8 cellular contexts compared by ENCODE assay signal in genomic region chr3:50347187-50347813, GRCh38. TPM values are rescaled to one million over a fixed set of nuclear protein-coding genes. Genes with fewer than 3 reads are reported as not detected.
DNase-seq lines count a peak whose midpoint lies in the region; ATAC-seq and TF ChIP-seq lines count a peak whose summit lies in the region.

No MANE protein-coding gene starts in this region.

- no peak overlapping the region for H3K4me3 ChIP-seq in MM.1S (ENCODE audit: low read length)
- H3K4me3 ChIP-seq in adrenal gland = no peak overlapping the region
- H3K4me3 ChIP-seq in hepatocyte = no peak overlapping the region

- H3K27me3 ChIP-seq in MM.1S (replicated peaks; ENCODE audit: insufficient read depth, low read length) (no peaks in the 10 kb centered on the region), adrenal gland (no peaks in the 10 kb centered on the region), hepatocyte (no peaks in the 10 kb centered on the region)

- no peaks in the 10 kb centered on the region for H3K9me3 ChIP-seq in MM.1S (replicated peaks; ENCODE audit: insufficient read depth, low read length)
- H3K9me3 ChIP-seq in adrenal gland (replicated peaks in 1 of 3) = no peaks in the 10 kb centered on the region
- H3K9me3 ChIP-seq in hepatocyte (ENCODE audit: low read depth) = no peaks in the 10 kb centered on the region

- peak; percentile 55 for TF ChIP-seq CTCF in MM.1S (IDR thresholded peaks at IDR 0.05; ENCODE audit: low read length)
- TF ChIP-seq CTCF in adrenal gland (IDR thresholded peaks at IDR 0.05) = peak; percentile 33 to 67 (median 60)
- TF ChIP-seq CTCF in hepatocyte (IDR thresholded peaks at IDR 0.05; ENCODE audit: poor library complexity) = peak; percentile 64

- H2AFZ ChIP-seq in MM.1S (ENCODE audit: low read length) (no peak overlapping the region), hepatocyte (no peak overlapping the region)

- 5 to 28% (median 16%) methylated on average over 10 to 14 of the region's 14 CpGs for WGBS in adrenal gland, 4 donors
- 29% methylated on average over 14 of the region's 14 CpGs for WGBS in hepatocyte (ENCODE audit: low lambda C conversion rate, missing lambda C conversion rate)

- no peak for TF ChIP-seq POLR2A in adrenal gland (IDR thresholded peaks at IDR 0.05)

- H3K27ac ChIP-seq in MM.1S (ENCODE audit: low read length) (no peak overlapping the region), adrenal gland (peak overlapping the region in 2 of 5 donors; percentile 13 to 27), hepatocyte (peak overlapping the region; percentile 20)

- H3K4me2 ChIP-seq in MM.1S (ENCODE audit: low read depth, low read length) (no peak overlapping the region), hepatocyte (no peak overlapping the region)

- DNase-seq in ELF-1 (ENCODE audit: low read depth, low spot score) = peak; percentile 66
- DNase-seq in MM.1S = peak; percentile 78
- peak; percentile 48 to 82 (median 64) for DNase-seq in T-helper 2 cell
- peak; percentile 69 to 90 (median 81) for DNase-seq in adrenal gland
- DNase-seq in hepatocyte (ENCODE audit: low spot score) = peak; percentile 85
- peak; percentile 81 for DNase-seq in stimulated activated CD4-positive, alpha-beta T cell treated with anti-CD3 and anti-CD28 coated beads, Interleukin-15, amount 100 ng/mL, for 24 hours

- no peak overlapping the region for H3K9ac ChIP-seq in MM.1S (ENCODE audit: low read length)

- ATAC-seq in HG03135 (IDR thresholded peaks at IDR 0.05; ENCODE audit: unreplicated experiment) (no peak), HG03097 (IDR thresholded peaks at IDR 0.05; ENCODE audit: low FRiP score, unreplicated experiment) (no peak)

- 0 out of 2 replicates have a peak, but pooled peaks cover 2% of the 10 kb centered on the region for H3F3A ChIP-seq in MM.1S (ENCODE audit: insufficient read depth, low read length)

- H3K36me3 ChIP-seq in MM.1S (replicated peaks; ENCODE audit: insufficient read depth, low read length) = no peaks in the 10 kb centered on the region
- peaks cover 0 to 16% of the 10 kb centered on the region in 2 donors for H3K36me3 ChIP-seq in adrenal gland (replicated peaks in 1 of 2)
- H3K36me3 ChIP-seq in hepatocyte (replicated peaks; ENCODE audit: insufficient read depth, low read depth) = no peaks in the 10 kb centered on the region

- H3K4me1 ChIP-seq in MM.1S (ENCODE audit: low read length) (peaks cover 23% of the 10 kb centered on the region; the same call in 1 of the 2 replicates), adrenal gland (replicated peaks in 1 of 2) (peaks cover 26 to 34% of the 10 kb centered on the region in 2 donors), hepatocyte (ENCODE audit: insufficient read depth) (peaks cover 25% of the 10 kb centered on the region)

- no peaks in the 10 kb centered on the region for H4K20me1 ChIP-seq in MM.1S (ENCODE audit: insufficient read depth, low read length)
- no peaks in the 10 kb centered on the region for H4K20me1 ChIP-seq in hepatocyte (ENCODE audit: insufficient read depth, poor library complexity, severe bottlenecking)

- no peaks in the 10 kb centered on the region for H3K9me2 ChIP-seq in MM.1S (replicated peaks; ENCODE audit: insufficient read depth, low read length)
- H3K9me2 ChIP-seq in hepatocyte (replicated peaks; ENCODE audit: insufficient read depth) = no peaks in the 10 kb centered on the region

- H3K79me2 ChIP-seq in MM.1S (ENCODE audit: low read length) (peaks cover 30% of the 10 kb centered on the region), hepatocyte (peaks cover 20% of the 10 kb centered on the region)

- intact Hi-C loops in adrenal gland (cut with DNase I) = loop anchor here (2.0 to 5.0 kb wide), 2 partner anchors 192 to 195 kb away; no protein-coding TSS in a partner anchor

RNA-seq across cellular contexts. Expression of gene ZMYND10, which starts 1.8 kb away (rescaled TPM):
- total RNA-seq in adrenal gland (under 1 TPM in 5 of 8 donors, not detected in 3; 0.11 to 0.57 (median 0.34) TPM), hepatocyte (0.20 and 0.44 TPM in 2 replicates)
- polyA plus RNA-seq in adrenal gland (1 to 10 TPM in 2 of 3 donors, not detected in 1; 1.2 to 1.9 TPM), hepatocyte (0.18 and 0.77 TPM in 2 replicates)

RNA-seq across cellular contexts. Expression of gene NPRL2, which starts 3.3 kb away (rescaled TPM):
- total RNA-seq in adrenal gland (10 to 100 TPM; 16.9 to 33.3 (median 22.6) TPM), hepatocyte (22.3 and 23.5 TPM in 2 replicates)
- polyA plus RNA-seq in adrenal gland (10 to 100 TPM; 27.5 to 57.9 (median 45.3) TPM), hepatocyte (27.0 and 34.6 TPM in 2 replicates)

RNA-seq across cellular contexts. Expression of gene CYB561D2, which starts 3.4 kb away (rescaled TPM):
- total RNA-seq in adrenal gland (10 to 100 TPM; 14.0 to 39.9 (median 28.3) TPM), hepatocyte (31.0 and 37.3 TPM in 2 replicates)
- polyA plus RNA-seq in adrenal gland (10 to 100 TPM; 13.7 to 26.9 (median 16.8) TPM), hepatocyte (40.5 and 46.9 TPM in 2 replicates)

RNA-seq across cellular contexts. Expression of gene RASSF1, which starts 6.7 kb away (rescaled TPM):
- total RNA-seq in adrenal gland = 10 to 100 TPM; 12.4 to 27.4 (median 14.7) TPM
- 10 to 100 TPM in 2 of 3 donors, 1 to 10 TPM in 1; 9.6 to 26.4 (median 23.5) TPM for polyA plus RNA-seq in adrenal gland
- total RNA-seq in hepatocyte = 11.3 and 13.4 TPM in 2 replicates
- polyA plus RNA-seq in hepatocyte = 22.9 and 30.1 TPM in 2 replicates

RNA-seq across cellular contexts. Expression of gene TMEM115, which starts 12.0 kb away (rescaled TPM):
- total RNA-seq in adrenal gland = 10 to 100 TPM; 48.9 to 88.5 (median 61.8) TPM
- 10 to 100 TPM; 23.6 to 36.6 (median 34.5) TPM for polyA plus RNA-seq in adrenal gland
- 49.3 and 63.0 TPM in 2 replicates for total RNA-seq in hepatocyte
- polyA plus RNA-seq in hepatocyte = 64.5 and 69.9 TPM in 2 replicates
